Comparison of ENCODE assay signal across 22 cellular contexts in genomic region chrX:69264134-69264533, GRCh38.
DNase-seq lines count a peak whose midpoint lies in the region; ATAC-seq and TF ChIP-seq lines count a peak whose summit lies in the region.
"Had no signal": no experiment of that assay in that cellular context is flagged by ENCODE, and none has a peak within 500 bp of the region (broad histone marks: within the 10 kb centered on the region; RNA-seq: fewer than 3 reads in every experiment).

No MANE protein-coding gene starts in this region.

- ATAC-seq in WTC11 = peak; percentile 92
- no peak for ATAC-seq in GM21526 (IDR thresholded peaks at IDR 0.05; ENCODE audit: low FRiP score, unreplicated experiment)
- no peak for ATAC-seq in activated T-helper 17 cell treated with anti-CD3 and anti-CD28 coated beads, Interleukin-2, amount 50 U/mL, for 72 hours (replicated peaks)
- ATAC-seq: K562, Panc1, SK-N-SH treated with all-trans-retinoic acid at 6 μM for 48 hours had no signal

- no peak overlapping the region for H3T11ph ChIP-seq in H9 (ENCODE audit: low read length)

- H3K9me3 Mint-ChIP-seq in H9 = peaks cover 77 to 79% of the 10 kb centered on the region in 2 experiments
- H3K9me3 Mint-ChIP-seq in WTC11 = no peaks in the 10 kb centered on the region
- H3K9me3 Mint-ChIP-seq in activated T-helper 17 cell treated with anti-CD3 and anti-CD28 coated beads, Interleukin-2, amount 50 U/mL, for 72 hours = no peaks in the 10 kb centered on the region
- H3K9me3 Mint-ChIP-seq: CD4-positive, alpha-beta T cell had no signal

- H3K79me1 ChIP-seq in H9 (ENCODE audit: insufficient read depth, low read depth, low read length, poor library complexity, severe bottlenecking) = no peaks in the 10 kb centered on the region
- H3K79me1 ChIP-seq in neuronal stem cell (ENCODE audit: low read depth, low read length) = no peaks in the 10 kb centered on the region

- H3K23ac ChIP-seq in H9 (ENCODE audit: insufficient read length, low read depth, low read length) (no peak overlapping the region), neuronal stem cell (ENCODE audit: low read depth, low read length, poor library complexity) (no peak overlapping the region)

- H3K36me3 Mint-ChIP-seq in H9 (ENCODE audit: insufficient read depth in 1 of 3, low read depth in 3 of 3) (peaks cover 4 to 6% (median 5%) of the 10 kb centered on the region in 3 experiments; a peak in 5 of 7 replicates), WTC11 (no peaks in the 10 kb centered on the region)
- H3K36me3 Mint-ChIP-seq in activated T-helper 17 cell treated with anti-CD3 and anti-CD28 coated beads, Interleukin-2, amount 50 U/mL, for 72 hours (ENCODE audit: low read depth) = no peaks in the 10 kb centered on the region

- H3K4me2 ChIP-seq in H9 (ENCODE audit: insufficient read depth, insufficient read length, low read length) (no peak overlapping the region), neuronal stem cell (ENCODE audit: insufficient read depth, low read length, poor library complexity, severe bottlenecking) (peak overlapping the region; percentile 18)

- H2AK5ac ChIP-seq in H9 (ENCODE audit: insufficient read length, low read length) (no peak overlapping the region), neuronal stem cell (ENCODE audit: low read depth, low read length) (no peak overlapping the region)

- TF ChIP-seq CTCF in H9 (conservative IDR thresholded peaks at IDR 0.05) (no peak), WTC11 (IDR thresholded peaks at IDR 0.05) (no peak)

- H2BK12ac ChIP-seq in H9 (ENCODE audit: insufficient read length, low read depth, low read length) (no peak overlapping the region), neuronal stem cell (ENCODE audit: low read length) (no peak overlapping the region)

- H3K27me3 ChIP-seq in H9 (ENCODE audit: insufficient read depth, low read length) = peaks cover 61% of the 10 kb centered on the region; the same call in 1 of the 2 replicates
- H3K27me3 ChIP-seq in iPS-18a (ENCODE audit: control insufficient read depth, insufficient read depth, low read length) = peaks cover 92% of the 10 kb centered on the region
- H3K27me3 ChIP-seq in neuronal stem cell (ENCODE audit: control insufficient read depth in 3 of 3, insufficient read depth in 3 of 3, low read depth in 1 of 3, low read length in 3 of 3) = peaks cover 0 to 30% (median 11%) of the 10 kb centered on the region in 3 experiments

- H3K56ac ChIP-seq in H9 (ENCODE audit: insufficient read length, low read depth, low read length) = no peak overlapping the region

- H2BK5ac ChIP-seq in H9 (ENCODE audit: insufficient read length, low read length) (no peak overlapping the region), neuronal stem cell (ENCODE audit: low read length) (no peak overlapping the region)

- no peaks in the 10 kb centered on the region for H3K36me3 ChIP-seq in iPS-18a (ENCODE audit: control insufficient read depth, low read depth, low read length)
- no peaks in the 10 kb centered on the region for H3K36me3 ChIP-seq in neuronal stem cell (replicated peaks in 1 of 2; ENCODE audit: control insufficient read depth in 2 of 2, insufficient read depth in 2 of 2, low read length in 2 of 2)

- H3K4me3 Mint-ChIP-seq in H9 (peak overlapping the region in 1 of 2 experiments; percentile 45; a peak in 1 of 5 replicates), WTC11 (no peak overlapping the region)
- no peak overlapping the region for H3K4me3 Mint-ChIP-seq in activated T-helper 17 cell treated with anti-CD3 and anti-CD28 coated beads, Interleukin-2, amount 50 U/mL, for 72 hours
- H3K4me3 Mint-ChIP-seq: CD4-positive, alpha-beta T cell had no signal

- no peaks in the 10 kb centered on the region for H3K23me2 ChIP-seq in H9 (ENCODE audit: insufficient read length, low read depth, low read length, poor library complexity, severe bottlenecking)

- no CpG with 5 or more reads among the region's 11 CpGs for WGBS in H9 (ENCODE audit: extremely low coverage, insufficient read length, low lambda C conversion rate)
- no CpG with 5 or more reads among the region's 11 CpGs for WGBS in neuronal stem cell (ENCODE audit: extremely low coverage in 2 of 2, insufficient read length in 2 of 2, insufficient replicate concordance in 1 of 2), 2 donors

- DNase-seq in H9 (peak; percentile 91), WTC11 (ENCODE audit: low spot score) (peak; percentile 82), neuronal stem cell (ENCODE audit: low spot score) (no peak), SKM-1 (lab: John Stamatoyannopoulos, UW; ENCODE audit: unreplicated experiment) (no peak)
- DNase-seq: CD4-positive, alpha-beta T cell; COR-L47; DND-41; GOT3; NCI-H1092; NCI-H1436 treated with DMSO at 0.1 percent for 48 hours; NCI-H1930; NCI-H345; NCI-H524; NCI-H774; NK-92 treated with Interleukin-12 subunit alpha and Interleukin-12 subunit beta, amount 100 ng/mL, for 24 hours; T-helper 1 cell had no signal

- H3K27ac ChIP-seq in H9 (ENCODE audit: insufficient read length, low read depth, low read length) = no peak overlapping the region
- no peak overlapping the region for H3K27ac ChIP-seq in iPS-18a (ENCODE audit: low read length)
- H3K27ac ChIP-seq in neuronal stem cell (replicated peaks; ENCODE audit: low read length) = no peak overlapping the region

- H3K18ac ChIP-seq in H9 (ENCODE audit: insufficient read length, low read depth, low read length) = no peak overlapping the region
- no peak overlapping the region for H3K18ac ChIP-seq in neuronal stem cell (ENCODE audit: low read length)

- CTCF ChIA-PET in WTC11 (lab: Charles Lee) = interaction anchor here (0.6 to 2.8 kb wide), 15 partner anchors 10 to 436 kb away, joined by 3 to 22 read pairs (median 4); partner anchors contain the start of gene EFNB1

- H3K27ac Mint-ChIP-seq in H9 = no peak overlapping the region
- no peak overlapping the region for H3K27ac Mint-ChIP-seq in WTC11
- H3K27ac Mint-ChIP-seq in activated T-helper 17 cell treated with anti-CD3 and anti-CD28 coated beads, Interleukin-2, amount 50 U/mL, for 72 hours = no peak overlapping the region
- H3K27ac Mint-ChIP-seq: CD4-positive, alpha-beta T cell had no signal

- H2BK120ac ChIP-seq in H9 (ENCODE audit: low read depth, low read length, poor library complexity, severe bottlenecking) (no peak overlapping the region), neuronal stem cell (ENCODE audit: low read depth, low read length) (no peak overlapping the region)

- peak overlapping the region; percentile 33 for H3K4me3 ChIP-seq in iPS-18a (ENCODE audit: low read length)
- H3K4me3 ChIP-seq in neuronal stem cell (ENCODE audit: low read length in 2 of 2) = no peak overlapping the region
- H3K4me3 ChIP-seq: K562 had no signal

- H4K91ac ChIP-seq in H9 (ENCODE audit: insufficient read length, low read depth, low read length) = no peak overlapping the region
- no peak overlapping the region for H4K91ac ChIP-seq in neuronal stem cell (ENCODE audit: low read depth, low read length, poor library complexity)

- no peaks in the 10 kb centered on the region for H3K79me2 ChIP-seq in H9 (ENCODE audit: insufficient read depth, low read length)

- H3K9ac ChIP-seq in H9 (ENCODE audit: extremely low read depth, insufficient read length, low read length) (no peak overlapping the region), iPS-18a (ENCODE audit: low read length) (no peak overlapping the region), neuronal stem cell (ENCODE audit: low read depth, low read length, poor library complexity) (no peak overlapping the region)

- no peak overlapping the region for H3K4ac ChIP-seq in H9 (ENCODE audit: low read depth, low read length)
- no peak overlapping the region for H3K4ac ChIP-seq in neuronal stem cell (ENCODE audit: low read length)

- no peak overlapping the region for H2BK20ac ChIP-seq in H9 (ENCODE audit: low read depth, low read length, poor library complexity, severe bottlenecking)

- H3K9me3 ChIP-seq in H9 (ENCODE audit: control insufficient read depth, low read depth, low read length) = peaks cover 7% of the 10 kb centered on the region
- no peaks in the 10 kb centered on the region for H3K9me3 ChIP-seq in iPS-18a (ENCODE audit: control insufficient read depth, low read depth, low read length)
- H3K9me3 ChIP-seq in neuronal stem cell (replicated peaks in 1 of 2; ENCODE audit: control insufficient read depth in 2 of 2, insufficient read depth in 1 of 2, low read depth in 1 of 2, low read length in 2 of 2) = no peaks in the 10 kb centered on the region

- H4K8ac ChIP-seq in H9 (replicated peaks; ENCODE audit: insufficient read length, low read depth, low read length) = no peak overlapping the region
- no peak overlapping the region for H4K8ac ChIP-seq in neuronal stem cell (ENCODE audit: low read depth, low read length)

- H2AFZ ChIP-seq in H9 (ENCODE audit: low read length) (no peak overlapping the region), neuronal stem cell (ENCODE audit: low read length) (peak overlapping the region; percentile 54)

- no peaks in the 10 kb centered on the region; the same call in 1 of the 2 replicates for H3K4me1 ChIP-seq in H9 (ENCODE audit: insufficient read depth, low read length)
- peaks cover 31% of the 10 kb centered on the region for H3K4me1 ChIP-seq in iPS-18a (ENCODE audit: control insufficient read depth, low read depth, low read length)
- H3K4me1 ChIP-seq in neuronal stem cell (ENCODE audit: control insufficient read depth in 2 of 2, insufficient read depth in 1 of 2, low read depth in 1 of 2, low read length in 2 of 2) = peaks cover 2 to 8% of the 10 kb centered on the region in 2 donors

- POLR2A ChIA-PET in WTC11 (lab: Charles Lee) = interaction anchor here (1.1 kb wide), 1 partner anchor 436 kb away, joined by 3 read pairs; no protein-coding TSS in a partner anchor

- no peak overlapping the region for H3K14ac ChIP-seq in H9 (ENCODE audit: insufficient read depth, low read length)
- H3K14ac ChIP-seq in neuronal stem cell (ENCODE audit: low read length) = no peak overlapping the region

- peaks cover 97% of the 10 kb centered on the region for H3K27me3 Mint-ChIP-seq in H9 (ENCODE audit: low read depth)
- peaks cover 98% of the 10 kb centered on the region for H3K27me3 Mint-ChIP-seq in WTC11 (ENCODE audit: low read depth)
- H3K27me3 Mint-ChIP-seq in activated T-helper 17 cell treated with anti-CD3 and anti-CD28 coated beads, Interleukin-2, amount 50 U/mL, for 72 hours = peaks cover 7% of the 10 kb centered on the region

- no peak overlapping the region for H4K5ac ChIP-seq in H9 (ENCODE audit: insufficient read length, low read depth, low read length)

- H4K20me1 ChIP-seq in H9 (ENCODE audit: control insufficient read depth, insufficient read depth, insufficient read length) = no peaks in the 10 kb centered on the region

- H2BK15ac ChIP-seq in H9 (ENCODE audit: low read depth, low read length) = no peak overlapping the region
- no peak overlapping the region for H2BK15ac ChIP-seq in neuronal stem cell (ENCODE audit: low read length)

- peaks cover 24 to 30% of the 10 kb centered on the region in 2 experiments for H3K4me1 Mint-ChIP-seq in H9
- H3K4me1 Mint-ChIP-seq in WTC11 = peaks cover 17% of the 10 kb centered on the region
- no peaks in the 10 kb centered on the region for H3K4me1 Mint-ChIP-seq in activated T-helper 17 cell treated with anti-CD3 and anti-CD28 coated beads, Interleukin-2, amount 50 U/mL, for 72 hours

TF ChIP-seq in WTC11, 78 proteins besides CTCF, POLR2A, EP300 and RAD21 (continues in another document):
- TF ChIP-seq ZNF671 (CRISPR knock-in tag; IDR thresholded peaks at IDR 0.05) (no peak), ETV6 (CRISPR knock-in tag; IDR thresholded peaks at IDR 0.05) (no peak), OVOL2 (CRISPR knock-in tag; IDR thresholded peaks at IDR 0.05; ENCODE audit: borderline replicate concordance) (no peak)

Comparison
In these comparisons a context has a peak if more than half of its experiments do, and no peak if none do; other contexts are left out.
1. DNase-seq: peak in H9 (single experiment) and WTC11 (single experiment); none in neuronal stem cell (single experiment) and SKM-1 (single experiment).